Comparison of ENCODE assay signal across 11 cellular contexts in genomic region chr18:27184115-27185024, GRCh38. TPM values are rescaled to one million over a fixed set of nuclear protein-coding genes. Genes with fewer than 3 reads are reported as not detected.
DNase-seq lines count a peak whose midpoint lies in the region; FAIRE-seq and TF ChIP-seq lines count a peak whose summit lies in the region.
"Had no signal": no experiment of that assay in that cellular context is flagged by ENCODE, and none has a peak within 500 bp of the region (broad histone marks: within the 10 kb centered on the region; RNA-seq: fewer than 3 reads in every experiment).

No MANE protein-coding gene starts in this region.

- dilution Hi-C loops in keratinocyte (cut with MboI; ENCODE audit: extremely low pct_ligation_motif_present, low sequenced_read_pairs): no loop called here

- H3K27ac ChIP-seq in keratinocyte (ENCODE audit: control insufficient read depth, insufficient read depth, low read length) (no peak overlapping the region), skin epidermis (no peak overlapping the region)
- H3K27ac ChIP-seq: SJSA1, tibial artery had no signal

- H3K27me3 ChIP-seq in keratinocyte (ENCODE audit: control insufficient read depth, extremely low read depth, insufficient read depth, low read length): peaks cover 18% of the 10 kb centered on the region

- H4K20me1 ChIP-seq in keratinocyte (ENCODE audit: control insufficient read depth, extremely low read depth, insufficient read depth, low read length): no peaks in the 10 kb centered on the region

- peak overlapping the region; percentile 28 for H2AFZ ChIP-seq in keratinocyte (ENCODE audit: control insufficient read depth, low read length)

- FAIRE-seq in keratinocyte (lab: Jason Lieb, UNC): peak; percentile 17

- H3K4me2 ChIP-seq in keratinocyte (ENCODE audit: control insufficient read depth, extremely low read depth, insufficient read depth, low read depth, low read length): peak overlapping the region; percentile 46

- no peaks in the 10 kb centered on the region for H3K9me1 ChIP-seq in keratinocyte (ENCODE audit: control insufficient read depth, extremely low read depth, insufficient read depth, low read length)

- no peaks in the 10 kb centered on the region for H3K9me3 ChIP-seq in keratinocyte (ENCODE audit: control insufficient read depth, low read depth, low read length)
- H3K9me3 ChIP-seq: SJSA1, tibial artery had no signal

- H3K4me3 ChIP-seq in keratinocyte (ENCODE audit: control insufficient read depth in 2 of 3, extremely low read depth in 1 of 3, insufficient read depth in 2 of 3, low read depth in 1 of 3, low read length in 3 of 3) (peak overlapping the region in 1 of 3 experiments; percentile 45), skin epidermis (peak overlapping the region in 4 of 7 experiments; percentile 12 to 43 (median 21))
- H3K4me3 ChIP-seq: SJSA1, tibial artery had no signal

- peaks cover 4% of the 10 kb centered on the region for H3K4me1 ChIP-seq in keratinocyte (ENCODE audit: control insufficient read depth, extremely low read depth, insufficient read depth, low read length)
- H3K4me1 ChIP-seq: SJSA1 had no signal

- H3K36me3 ChIP-seq in keratinocyte (ENCODE audit: control insufficient read depth in 2 of 2, extremely low read depth in 1 of 2, insufficient read depth in 2 of 2, low read length in 2 of 2): no peaks in the 10 kb centered on the region
- H3K36me3 ChIP-seq: SJSA1, tibial artery had no signal

- no peaks in the 10 kb centered on the region for H3K79me2 ChIP-seq in keratinocyte (ENCODE audit: control insufficient read depth, insufficient read depth, low read length)

- no peak overlapping the region for H3K9ac ChIP-seq in keratinocyte (ENCODE audit: control insufficient read depth, extremely low read depth, insufficient read depth, low read length)

- DNase-seq in HPDE6-E6E7 (ENCODE audit: extremely low spot score) (peak; percentile 6), astrocyte of the hippocampus (ENCODE audit: low read depth, low spot score) (peak; percentile 6), keratinocyte (ENCODE audit: low read depth, low spot score) (no peak), KG1 (lab: John Stamatoyannopoulos, UW) (no peak), NCI-H2227 treated with DMSO at 0.1 percent for 48 hours (lab: John Stamatoyannopoulos, UW) (no peak), NAMALWA (ENCODE audit: low spot score) (no peak), DMS114 treated with DMSO at 0.1 percent for 48 hours (lab: John Stamatoyannopoulos, UW; ENCODE audit: unreplicated experiment) (no peak)
- DNase-seq: GOT3, tibial artery had no signal

- peak in 1 of 3 experiments; percentile 3 for TF ChIP-seq CTCF in keratinocyte (optimal IDR thresholded peaks at IDR 0.05 in 1 of 3, IDR thresholded peaks at IDR 0.05 in 1 of 3, conservative IDR thresholded peaks at IDR 0.05 in 1 of 3; ENCODE audit: extremely low read depth in 1 of 3, insufficient read depth in 2 of 3, low read length in 3 of 3)

RNA-seq across cellular contexts. Expression of gene CHST9, which starts 0.7 kb away (rescaled TPM):
- under 0.01 to 0.07 TPM (median 0.03 TPM) in 3 replicates for polyA plus RNA-seq in keratinocyte
- polyA plus RNA-seq in keratinocyte (2011; ENCODE audit: low read depth): not detected
- 0.03 and 0.07 TPM in 2 replicates for polyA plus RNA-seq in keratinocyte (2011; cell fraction: cytosol; rRNA removed)
- polyA plus RNA-seq in keratinocyte (2011; cell fraction: nucleus; rRNA removed): 0.04 and 0.05 TPM in 2 replicates
- polyA plus RNA-seq in keratinocyte (2012; ENCODE audit: low replicate concordance): 0.03 TPM in 1 of 2 replicates, not detected in the other
- 0.10 TPM in 1 of 3 replicates, not detected in the others for polyA minus RNA-seq in keratinocyte
- polyA minus RNA-seq in keratinocyte (2011; cell fraction: cytosol; rRNA and poly(A)+ RNA removed): not detected
- polyA minus RNA-seq in keratinocyte (2011; cell fraction: nucleus; rRNA and poly(A)+ RNA removed): not detected in 2 replicates

Comparison
In these comparisons a context has a peak if more than half of its experiments do, and no peak if none do; other contexts are left out.
1. DNase-seq: peak in HPDE6-E6E7 (single experiment) and astrocyte of the hippocampus (single experiment); none in keratinocyte (single experiment), KG1 (single experiment), NCI-H2227 treated with DMSO at 0.1 percent for 48 hours (single experiment), NAMALWA (single experiment) and DMS114 treated with DMSO at 0.1 percent for 48 hours (single experiment).